1 cellular context compared by ENCODE assay signal in the genomic region with DNA sequence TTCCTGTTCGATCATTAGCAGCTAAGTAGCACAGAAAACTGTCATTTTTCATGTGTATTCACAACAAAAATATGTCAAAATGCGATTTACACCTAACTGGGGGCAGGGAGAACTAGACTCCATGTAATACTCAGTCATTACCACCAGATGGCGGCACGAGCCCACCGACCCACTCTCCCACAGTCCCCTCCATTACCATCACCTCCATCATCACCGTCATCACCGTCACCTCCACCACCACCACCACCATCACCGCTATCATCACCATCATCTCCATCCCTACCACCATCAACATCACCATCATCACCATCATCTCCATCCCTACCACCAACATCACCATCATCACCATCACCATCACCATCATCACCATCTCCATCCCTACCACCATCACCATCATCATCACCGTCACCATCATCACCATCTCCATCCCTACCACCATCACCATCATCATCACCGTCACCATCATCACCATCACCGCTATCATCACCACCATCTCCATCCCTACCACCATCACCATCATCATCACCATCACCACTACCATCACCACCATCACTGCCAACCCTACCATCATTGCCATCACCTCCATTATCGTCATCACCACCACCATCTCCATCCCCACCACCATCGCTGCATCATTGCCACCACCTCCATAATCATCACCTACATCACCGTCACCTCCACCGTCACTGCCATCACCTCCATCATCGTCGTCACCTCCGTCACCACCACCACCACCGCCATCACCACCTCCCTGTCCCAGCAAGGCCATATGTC.
TF ChIP-seq lines count a peak whose summit lies in the region.

No MANE protein-coding gene starts in this region.

TF ChIP-seq in HepG2, 621 proteins besides CTCF, POLR2A, EP300 and RAD21 (continued from another document and continues in another):
- TF ChIP-seq FUBP1 (CRISPR knock-in tag; IDR thresholded peaks at IDR 0.05; ENCODE audit: borderline replicate concordance) (0 out of 2 replicates have a peak, but pooled peaks have one; percentile 51), RBM39 (IDR thresholded peaks at IDR 0.05; ENCODE audit: low read depth, low read length, poor library complexity, severe bottlenecking) (no peak), AKAP8 (CRISPR knock-in tag; IDR thresholded peaks at IDR 0.05) (peak; percentile 69; the same call in 1 of the 2 replicates), TBL1XR1 (IDR thresholded peaks at IDR 0.05; ENCODE audit: borderline replicate concordance, low read length, partially characterized antibody) (no peak), MED13 (CRISPR knock-in tag; IDR thresholded peaks at IDR 0.05) (no peak), JDP2 (CRISPR knock-in tag; IDR thresholded peaks at IDR 0.05; ENCODE audit: borderline replicate concordance) (no peak), FOSL2 (CRISPR knock-in tag; IDR thresholded peaks at IDR 0.05) (no peak), NCOA5 (CRISPR knock-in tag; IDR thresholded peaks at IDR 0.05) (no peak), NAIF1 (CRISPR knock-in tag; IDR thresholded peaks at IDR 0.05; ENCODE audit: borderline replicate concordance) (no peak), NFRKB (IDR thresholded peaks at IDR 0.05) (no peak), ZKSCAN5 (CRISPR knock-in tag; IDR thresholded peaks at IDR 0.05) (peak; percentile 99), NONO (IDR thresholded peaks at IDR 0.05) (no peak; the same call in 1 of the 2 replicates), NONO (CRISPR knock-in tag; conservative IDR thresholded peaks at IDR 0.05) (peak; percentile 51; the same call in 1 of the 2 replicates), NFKB2 (CRISPR knock-in tag; IDR thresholded peaks at IDR 0.05; ENCODE audit: borderline replicate concordance) (no peak), ZNF350 (CRISPR knock-in tag; IDR thresholded peaks at IDR 0.05; ENCODE audit: borderline replicate concordance, low read depth) (0 out of 2 replicates have a peak, but pooled peaks have one; percentile 12), ZHX2 (IDR thresholded peaks at IDR 0.05; ENCODE audit: low read depth) (no peak), ZHX2 (CRISPR knock-in tag; IDR thresholded peaks at IDR 0.05; ENCODE audit: borderline replicate concordance) (no peak), THAP11 (CRISPR knock-in tag; IDR thresholded peaks at IDR 0.05) (0 out of 2 replicates have a peak, but pooled peaks have one; percentile 35), ZNF83 (CRISPR knock-in tag; IDR thresholded peaks at IDR 0.05; ENCODE audit: borderline replicate concordance) (0 out of 2 replicates have a peak, but pooled peaks have one; percentile 47), SP2 (CRISPR knock-in tag; IDR thresholded peaks at IDR 0.05) (peak; percentile 51; the same call in 1 of the 2 replicates), ZBTB38 (CRISPR knock-in tag; IDR thresholded peaks at IDR 0.05) (peak; percentile 24; the same call in 1 of the 2 replicates), FOXJ3 (CRISPR knock-in tag; IDR thresholded peaks at IDR 0.05; ENCODE audit: borderline replicate concordance) (no peak), ZNF281 (CRISPR knock-in tag; IDR thresholded peaks at IDR 0.05; ENCODE audit: borderline replicate concordance) (0 out of 2 replicates have a peak, but pooled peaks have one; percentile 9), KLF13 (CRISPR knock-in tag; IDR thresholded peaks at IDR 0.05) (0 out of 2 replicates have a peak, but pooled peaks have one; percentile 34), ZBTB7A (CRISPR knock-in tag; IDR thresholded peaks at IDR 0.05) (0 out of 2 replicates have a peak, but pooled peaks have one; percentile 12), ZNF672 (CRISPR knock-in tag; IDR thresholded peaks at IDR 0.05) (0 out of 2 replicates have a peak, but pooled peaks have one; percentile 44), JUNB (CRISPR knock-in tag; IDR thresholded peaks at IDR 0.05; ENCODE audit: borderline replicate concordance) (peak; percentile 61), ZNF20 (CRISPR knock-in tag; IDR thresholded peaks at IDR 0.05) (no peak), SP140L (CRISPR knock-in tag; IDR thresholded peaks at IDR 0.05; ENCODE audit: borderline replicate concordance) (no peak), SMC3 (IDR thresholded peaks at IDR 0.05; ENCODE audit: low read length) (peak; percentile 92)
- TF ChIP-seq, protein P1, sequence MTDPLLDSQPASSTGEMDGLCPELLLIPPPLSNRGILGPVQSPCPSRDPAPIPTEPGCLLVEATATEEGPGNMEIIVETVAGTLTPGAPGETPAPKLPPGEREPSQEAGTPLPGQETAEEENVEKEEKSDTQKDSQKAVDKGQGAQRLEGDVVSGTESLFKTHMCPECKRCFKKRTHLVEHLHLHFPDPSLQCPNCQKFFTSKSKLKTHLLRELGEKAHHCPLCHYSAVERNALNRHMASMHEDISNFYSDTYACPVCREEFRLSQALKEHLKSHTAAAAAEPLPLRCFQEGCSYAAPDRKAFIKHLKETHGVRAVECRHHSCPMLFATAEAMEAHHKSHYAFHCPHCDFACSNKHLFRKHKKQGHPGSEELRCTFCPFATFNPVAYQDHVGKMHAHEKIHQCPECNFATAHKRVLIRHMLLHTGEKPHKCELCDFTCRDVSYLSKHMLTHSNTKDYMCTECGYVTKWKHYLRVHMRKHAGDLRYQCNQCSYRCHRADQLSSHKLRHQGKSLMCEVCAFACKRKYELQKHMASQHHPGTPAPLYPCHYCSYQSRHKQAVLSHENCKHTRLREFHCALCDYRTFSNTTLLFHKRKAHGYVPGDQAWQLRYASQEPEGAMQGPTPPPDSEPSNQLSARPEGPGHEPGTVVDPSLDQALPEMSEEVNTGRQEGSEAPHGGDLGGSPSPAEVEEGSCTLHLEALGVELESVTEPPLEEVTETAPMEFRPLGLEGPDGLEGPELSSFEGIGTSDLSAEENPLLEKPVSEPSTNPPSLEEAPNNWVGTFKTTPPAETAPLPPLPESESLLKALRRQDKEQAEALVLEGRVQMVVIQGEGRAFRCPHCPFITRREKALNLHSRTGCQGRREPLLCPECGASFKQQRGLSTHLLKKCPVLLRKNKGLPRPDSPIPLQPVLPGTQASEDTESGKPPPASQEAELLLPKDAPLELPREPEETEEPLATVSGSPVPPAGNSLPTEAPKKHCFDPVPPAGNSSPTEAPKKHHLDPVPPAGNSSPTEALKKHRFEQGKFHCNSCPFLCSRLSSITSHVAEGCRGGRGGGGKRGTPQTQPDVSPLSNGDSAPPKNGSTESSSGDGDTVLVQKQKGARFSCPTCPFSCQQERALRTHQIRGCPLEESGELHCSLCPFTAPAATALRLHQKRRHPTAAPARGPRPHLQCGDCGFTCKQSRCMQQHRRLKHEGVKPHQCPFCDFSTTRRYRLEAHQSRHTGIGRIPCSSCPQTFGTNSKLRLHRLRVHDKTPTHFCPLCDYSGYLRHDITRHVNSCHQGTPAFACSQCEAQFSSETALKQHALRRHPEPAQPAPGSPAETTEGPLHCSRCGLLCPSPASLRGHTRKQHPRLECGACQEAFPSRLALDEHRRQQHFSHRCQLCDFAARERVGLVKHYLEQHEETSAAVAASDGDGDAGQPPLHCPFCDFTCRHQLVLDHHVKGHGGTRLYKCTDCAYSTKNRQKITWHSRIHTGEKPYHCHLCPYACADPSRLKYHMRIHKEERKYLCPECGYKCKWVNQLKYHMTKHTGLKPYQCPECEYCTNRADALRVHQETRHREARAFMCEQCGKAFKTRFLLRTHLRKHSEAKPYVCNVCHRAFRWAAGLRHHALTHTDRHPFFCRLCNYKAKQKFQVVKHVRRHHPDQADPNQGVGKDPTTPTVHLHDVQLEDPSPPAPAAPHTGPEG (CRISPR knock-in tag; IDR thresholded peaks at IDR 0.05), result peak; percentile 98
- TF ChIP-seq, protein P2, sequence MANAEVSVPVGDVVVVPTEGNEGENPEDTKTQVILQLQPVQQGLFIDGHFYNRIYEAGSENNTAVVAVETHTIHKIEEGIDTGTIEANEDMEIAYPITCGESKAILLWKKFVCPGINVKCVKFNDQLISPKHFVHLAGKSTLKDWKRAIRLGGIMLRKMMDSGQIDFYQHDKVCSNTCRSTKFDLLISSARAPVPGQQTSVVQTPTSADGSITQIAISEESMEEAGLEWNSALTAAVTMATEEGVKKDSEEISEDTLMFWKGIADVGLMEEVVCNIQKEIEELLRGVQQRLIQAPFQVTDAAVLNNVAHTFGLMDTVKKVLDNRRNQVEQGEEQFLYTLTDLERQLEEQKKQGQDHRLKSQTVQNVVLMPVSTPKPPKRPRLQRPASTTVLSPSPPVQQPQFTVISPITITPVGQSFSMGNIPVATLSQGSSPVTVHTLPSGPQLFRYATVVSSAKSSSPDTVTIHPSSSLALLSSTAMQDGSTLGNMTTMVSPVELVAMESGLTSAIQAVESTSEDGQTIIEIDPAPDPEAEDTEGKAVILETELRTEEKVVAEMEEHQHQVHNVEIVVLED (CRISPR knock-in tag; IDR thresholded peaks at IDR 0.05; ENCODE audit: borderline replicate concordance), result no peak
- TF ChIP-seq, protein P3, sequence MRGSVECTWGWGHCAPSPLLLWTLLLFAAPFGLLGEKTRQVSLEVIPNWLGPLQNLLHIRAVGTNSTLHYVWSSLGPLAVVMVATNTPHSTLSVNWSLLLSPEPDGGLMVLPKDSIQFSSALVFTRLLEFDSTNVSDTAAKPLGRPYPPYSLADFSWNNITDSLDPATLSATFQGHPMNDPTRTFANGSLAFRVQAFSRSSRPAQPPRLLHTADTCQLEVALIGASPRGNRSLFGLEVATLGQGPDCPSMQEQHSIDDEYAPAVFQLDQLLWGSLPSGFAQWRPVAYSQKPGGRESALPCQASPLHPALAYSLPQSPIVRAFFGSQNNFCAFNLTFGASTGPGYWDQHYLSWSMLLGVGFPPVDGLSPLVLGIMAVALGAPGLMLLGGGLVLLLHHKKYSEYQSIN (CRISPR knock-in tag; IDR thresholded peaks at IDR 0.05; ENCODE audit: borderline replicate concordance), result 0 out of 2 replicates have a peak, but pooled peaks have one; percentile 64
- TF ChIP-seq, protein P4, sequence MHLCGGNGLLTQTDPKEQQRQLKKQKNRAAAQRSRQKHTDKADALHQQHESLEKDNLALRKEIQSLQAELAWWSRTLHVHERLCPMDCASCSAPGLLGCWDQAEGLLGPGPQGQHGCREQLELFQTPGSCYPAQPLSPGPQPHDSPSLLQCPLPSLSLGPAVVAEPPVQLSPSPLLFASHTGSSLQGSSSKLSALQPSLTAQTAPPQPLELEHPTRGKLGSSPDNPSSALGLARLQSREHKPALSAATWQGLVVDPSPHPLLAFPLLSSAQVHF (CRISPR knock-in tag; IDR thresholded peaks at IDR 0.05), result 0 out of 2 replicates have a peak, but pooled peaks have one; percentile 26
